Comparison of ENCODE assay signal across 8 cellular contexts in the genomic region with DNA sequence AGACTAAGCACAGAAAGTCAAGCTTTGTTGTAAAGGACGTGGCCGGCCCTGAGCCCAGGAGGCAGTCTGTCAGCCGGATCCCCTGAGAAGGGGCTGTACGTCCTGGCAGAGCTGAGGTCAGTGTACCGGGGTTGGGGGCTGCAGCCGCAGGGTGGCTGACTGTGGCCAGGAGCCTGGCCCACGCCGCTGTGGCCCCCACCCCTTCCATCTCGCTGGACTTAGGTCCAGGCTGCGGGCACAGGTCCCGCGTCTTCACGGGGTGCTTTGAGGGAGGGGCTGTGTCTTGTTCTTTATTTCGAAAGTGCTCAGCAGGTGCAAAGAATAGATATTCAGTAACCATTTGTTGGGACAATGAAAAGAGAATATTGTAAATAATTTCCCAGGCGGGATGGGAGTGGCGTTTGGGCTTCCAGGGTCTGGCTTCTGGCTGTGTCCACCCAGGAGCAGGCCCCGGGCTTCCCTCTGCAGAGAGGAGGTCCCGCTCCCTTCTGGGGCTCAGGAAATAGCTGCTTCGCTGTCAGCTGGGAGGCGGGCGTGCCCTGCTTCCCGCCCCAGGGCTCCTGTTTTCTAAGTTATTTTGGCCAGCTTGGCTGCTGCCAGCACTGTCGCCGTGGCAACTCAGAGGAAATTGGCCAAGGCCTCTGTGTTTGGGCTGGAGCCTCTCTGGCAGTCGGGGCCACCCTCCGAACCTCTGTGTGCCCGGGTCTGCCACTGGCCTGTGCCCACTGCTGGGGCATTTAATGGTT. TPM values are rescaled to one million over a fixed set of nuclear protein-coding genes. Genes with fewer than 3 reads are reported as not detected.
DNase-seq lines count a peak whose midpoint lies in the region; ATAC-seq and TF ChIP-seq lines count a peak whose summit lies in the region.

No MANE protein-coding gene starts in this region.

- WGBS in mammary epithelial cell (ENCODE audit: low coverage, missing lambda C conversion rate) = 42% methylated on average over 24 of the region's 27 CpGs
- 20 to 36% methylated on average over 27 of the region's 27 CpGs for WGBS in lung, 2 donors
- WGBS in transverse colon (ENCODE audit: low coverage in 1 of 2), 2 donors = 39 to 67% methylated on average over 3 to 27 of the region's 27 CpGs
- 8% methylated on average over 13 of the region's 27 CpGs for WGBS in SK-N-SH (ENCODE audit: low lambda C conversion rate)

- peak overlapping the region; percentile 52 for H2AFZ ChIP-seq in mammary epithelial cell (ENCODE audit: low read depth, low read length)
- H2AFZ ChIP-seq in SK-N-SH (ENCODE audit: low read depth) = no peak overlapping the region

- peak; percentile 25 for DNase-seq in A172 (ENCODE audit: low spot score)
- DNase-seq in LHCN-M2 (ENCODE audit: low read depth) = peak; percentile 42
- peak; percentile 3 for DNase-seq in mammary epithelial cell
- DNase-seq in lung (ENCODE audit: low spot score) = peak; percentile 60
- DNase-seq in transverse colon = peak; percentile 42
- no peak for DNase-seq in SK-N-SH
- no peak for DNase-seq in NAMALWA (ENCODE audit: low spot score)

- ATAC-seq in lung (ENCODE audit: insufficient read depth, low FRiP score) (peak; percentile 27), GM21528 (IDR thresholded peaks at IDR 0.05; ENCODE audit: low FRiP score, unreplicated experiment) (no peak)

- TF ChIP-seq CTCF in mammary epithelial cell (conservative IDR thresholded peaks at IDR 0.05 in 1 of 2, IDR thresholded peaks at IDR 0.05 in 1 of 2; ENCODE audit: extremely low read depth in 1 of 2, insufficient read depth in 1 of 2, low read depth in 1 of 2, low read length in 2 of 2) = no peak
- TF ChIP-seq CTCF in lung (IDR thresholded peaks at IDR 0.05; ENCODE audit: control extremely low read depth, extremely low read depth) = no peak
- TF ChIP-seq CTCF in transverse colon (IDR thresholded peaks at IDR 0.05) = no peak
- no peak for TF ChIP-seq CTCF in SK-N-SH (IDR thresholded peaks at IDR 0.05)

- H3K9me2 ChIP-seq in SK-N-SH = no peaks in the 10 kb centered on the region

- intact Hi-C loops in mammary epithelial cell (cut with micrococcal nuclease) (no loop called here), transverse colon (cut with DNase I; ENCODE audit: low total_unique reads) (no loop called here)

- TF ChIP-seq EP300 in transverse colon (IDR thresholded peaks at IDR 0.05; ENCODE audit: low read depth) (no peak), SK-N-SH (IDR thresholded peaks at IDR 0.05; ENCODE audit: borderline replicate concordance in 1 of 2, low read depth in 1 of 2, low read length in 1 of 2) (no peak)

- H3K4me2 ChIP-seq in mammary epithelial cell (ENCODE audit: insufficient read depth, low read depth, low read length) = peak overlapping the region; percentile 41
- H3K4me2 ChIP-seq in SK-N-SH = no peak overlapping the region

- H3F3A ChIP-seq in SK-N-SH (replicated peaks; ENCODE audit: insufficient read depth) = no peaks in the 10 kb centered on the region

- H3K4me3 ChIP-seq in mammary epithelial cell (replicated peaks in 1 of 3; ENCODE audit: insufficient read depth in 1 of 3, low read depth in 2 of 3, low read length in 3 of 3) (no peak overlapping the region), lung (no peak overlapping the region), transverse colon (no peak overlapping the region), SK-N-SH (ENCODE audit: low read depth in 2 of 2, low read length in 1 of 2) (no peak overlapping the region)

- no peak for TF ChIP-seq RAD21 in SK-N-SH (IDR thresholded peaks at IDR 0.05; ENCODE audit: low read length)

- peak overlapping the region; percentile 22 for H3K27ac ChIP-seq in mammary epithelial cell (ENCODE audit: insufficient read depth, low read depth, low read length)
- peak overlapping the region in 1 of 2 donors; percentile 81 for H3K27ac ChIP-seq in lung (ENCODE audit: low read depth in 1 of 2, low read length in 1 of 2)
- H3K27ac ChIP-seq in transverse colon = peak overlapping the region; percentile 14 to 86 (median 64)
- H3K27ac ChIP-seq in SK-N-SH (ENCODE audit: low read depth in 2 of 2, low read length in 1 of 2) = no peak overlapping the region

- POLR2A ChIA-PET in SK-N-SH (lab: Yijun Ruan, JAX) = no interaction called here

- dilution Hi-C loops in mammary epithelial cell (cut with HindIII; ENCODE audit: low sequenced_read_pairs) = no loop called here

- BruUV-seq in mammary epithelial cell (replicated peaks; lab: Mats Ljungman, UMichigan) = no TSS peak

- in situ Hi-C loops in mammary epithelial cell (cut with MboI; ENCODE audit: low sequenced_read_pairs in 2 of 2) (no loop called here), transverse colon (cut with MboI; ENCODE audit: low pct_ligation_motif_present in 1 of 4, low pct_unique_long_range_greater_than_20kb in 1 of 4, low sequenced_read_pairs in 3 of 4) (no loop called here)

- TF ChIP-seq POLR2A in transverse colon (IDR thresholded peaks at IDR 0.05) = no peak

- H3K27me3 ChIP-seq in mammary epithelial cell (ENCODE audit: insufficient read depth, low read length) (no peaks in the 10 kb centered on the region), lung (ENCODE audit: control insufficient read depth, insufficient read depth) (no peaks in the 10 kb centered on the region), transverse colon (peaks cover 48% of the 10 kb centered on the region), SK-N-SH (ENCODE audit: insufficient read depth) (peaks cover 89% of the 10 kb centered on the region)

- no peaks in the 10 kb centered on the region for H4K20me1 ChIP-seq in mammary epithelial cell (ENCODE audit: insufficient read depth, low read length)
- peaks cover 11% of the 10 kb centered on the region; the same call in 1 of the 2 replicates for H4K20me1 ChIP-seq in SK-N-SH (ENCODE audit: insufficient read depth)

- H3K36me3 ChIP-seq in mammary epithelial cell (ENCODE audit: insufficient read depth, low read length) (no peaks in the 10 kb centered on the region), lung (ENCODE audit: control insufficient read depth in 2 of 2, insufficient read depth in 2 of 2, low read length in 2 of 2) (no peaks in the 10 kb centered on the region), transverse colon (no peaks in the 10 kb centered on the region), SK-N-SH (replicated peaks in 1 of 2; ENCODE audit: control insufficient read depth in 1 of 2, insufficient read depth in 2 of 2, low read length in 1 of 2) (no peaks in the 10 kb centered on the region)

- H3K79me2 ChIP-seq in mammary epithelial cell (ENCODE audit: insufficient read depth, low read length) (no peaks in the 10 kb centered on the region), SK-N-SH (ENCODE audit: insufficient read depth) (no peaks in the 10 kb centered on the region)

- H3K4me1 ChIP-seq in mammary epithelial cell (ENCODE audit: insufficient read depth, low read length) (peaks cover 9% of the 10 kb centered on the region), lung (ENCODE audit: control insufficient read depth in 2 of 2, insufficient read depth in 2 of 2, low read length in 2 of 2) (peaks cover 6 to 19% of the 10 kb centered on the region in 2 donors), transverse colon (peaks cover 13 to 42% (median 30%) of the 10 kb centered on the region in 4 donors), SK-N-SH (ENCODE audit: control insufficient read depth in 1 of 2, insufficient read depth in 2 of 2, low read depth in 1 of 2, low read length in 1 of 2) (no peaks in the 10 kb centered on the region)

- CTCF ChIA-PET in mammary epithelial cell (lab: Charles Lee; ENCODE audit: low non-redundant PET) (no interaction called here), SK-N-SH (lab: Yijun Ruan, JAX) (interaction anchor here (1.5 kb wide), 1 partner anchor 23 kb away, joined by 4 read pairs; no protein-coding TSS in a partner anchor)

- H3K9me3 ChIP-seq in mammary epithelial cell (replicated peaks; ENCODE audit: insufficient read depth, low read length) (no peaks in the 10 kb centered on the region), lung (ENCODE audit: control insufficient read depth in 2 of 2, insufficient read depth in 1 of 2, low read length in 1 of 2) (no peaks in the 10 kb centered on the region), transverse colon (no peaks in the 10 kb centered on the region), SK-N-SH (no peaks in the 10 kb centered on the region)

- H3K9ac ChIP-seq in mammary epithelial cell (ENCODE audit: insufficient read depth, low read length) (no peak overlapping the region), SK-N-SH (no peak overlapping the region)

TF ChIP-seq in SK-N-SH, 30 proteins besides CTCF, POLR2A, EP300 and RAD21 (continues in another document):
- TF ChIP-seq, protein P1, sequence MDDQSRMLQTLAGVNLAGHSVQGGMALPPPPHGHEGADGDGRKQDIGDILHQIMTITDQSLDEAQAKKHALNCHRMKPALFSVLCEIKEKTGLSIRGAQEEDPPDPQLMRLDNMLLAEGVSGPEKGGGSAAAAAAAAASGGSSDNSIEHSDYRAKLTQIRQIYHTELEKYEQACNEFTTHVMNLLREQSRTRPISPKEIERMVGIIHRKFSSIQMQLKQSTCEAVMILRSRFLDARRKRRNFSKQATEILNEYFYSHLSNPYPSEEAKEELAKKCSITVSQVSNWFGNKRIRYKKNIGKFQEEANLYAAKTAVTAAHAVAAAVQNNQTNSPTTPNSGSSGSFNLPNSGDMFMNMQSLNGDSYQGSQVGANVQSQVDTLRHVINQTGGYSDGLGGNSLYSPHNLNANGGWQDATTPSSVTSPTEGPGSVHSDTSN (IDR thresholded peaks at IDR 0.05) = no peak
- TF ChIP-seq JUND (IDR thresholded peaks at IDR 0.05) (no peak), YY1 (IDR thresholded peaks at IDR 0.05; ENCODE audit: low read depth) (no peak), SIN3A (IDR thresholded peaks at IDR 0.05; ENCODE audit: borderline replicate concordance, low read depth, low read length) (no peak), MXI1 (IDR thresholded peaks at IDR 0.05; ENCODE audit: low read depth, low read length) (no peak)
- TF ChIP-seq, protein P2, sequence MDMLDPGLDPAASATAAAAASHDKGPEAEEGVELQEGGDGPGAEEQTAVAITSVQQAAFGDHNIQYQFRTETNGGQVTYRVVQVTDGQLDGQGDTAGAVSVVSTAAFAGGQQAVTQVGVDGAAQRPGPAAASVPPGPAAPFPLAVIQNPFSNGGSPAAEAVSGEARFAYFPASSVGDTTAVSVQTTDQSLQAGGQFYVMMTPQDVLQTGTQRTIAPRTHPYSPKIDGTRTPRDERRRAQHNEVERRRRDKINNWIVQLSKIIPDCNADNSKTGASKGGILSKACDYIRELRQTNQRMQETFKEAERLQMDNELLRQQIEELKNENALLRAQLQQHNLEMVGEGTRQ (IDR thresholded peaks at IDR 0.05; ENCODE audit: borderline replicate concordance, low read depth, low read length) = no peak

RNA-seq across cellular contexts. Expression of a gene that starts 7.4 kb away (rescaled TPM):
- total RNA-seq in A172 (2014; rRNA removed; shearing (Covaris generic)) = 6.5 and 7.7 TPM in 2 replicates
- total RNA-seq in LHCN-M2 (2014; rRNA removed) = 3.9 and 4.5 TPM in 2 replicates
- polyA plus RNA-seq in LHCN-M2 (2012) = 6.7 TPM
- total RNA-seq in mammary epithelial cell = 1 to 10 TPM; 2.7 to 3.4 TPM
- polyA plus RNA-seq in mammary epithelial cell = 0.60 TPM
- 2.3 TPM for polyA minus RNA-seq in mammary epithelial cell
- 10 to 100 TPM; 14.2 to 25.5 TPM for total RNA-seq in lung
- 10 to 100 TPM in 1 of 2 donors, 1 to 10 TPM in 1; 8.6 to 11.6 TPM for polyA plus RNA-seq in lung
- 10 to 100 TPM in 3 of 4 donors, 1 to 10 TPM in 1; 5.3 to 19.1 (median 11.8) TPM for total RNA-seq in transverse colon
- 0.02 TPM in 1 of 2 replicates, not detected in the other for polyA plus RNA-seq in SK-N-SH (2012; rRNA removed)
- not detected in 2 replicates for polyA plus RNA-seq in SK-N-SH (2012; cell fraction: cytosol; rRNA removed)
- polyA plus RNA-seq in SK-N-SH (2012; cell fraction: nucleus; rRNA removed) = not detected in 2 replicates

Comparison
In these comparisons a context has a peak if more than half of its experiments do, and no peak if none do; other contexts are left out.
1. DNase-seq: peak in A172 (single experiment), LHCN-M2 (single experiment), mammary epithelial cell (single experiment), lung (single experiment) and transverse colon (single experiment); none in SK-N-SH (single experiment) and NAMALWA (single experiment).
2. H3K27ac ChIP-seq: peak in mammary epithelial cell (single experiment) and transverse colon (4 of 4); none in SK-N-SH (0 of 2).